In the genomic region with DNA sequence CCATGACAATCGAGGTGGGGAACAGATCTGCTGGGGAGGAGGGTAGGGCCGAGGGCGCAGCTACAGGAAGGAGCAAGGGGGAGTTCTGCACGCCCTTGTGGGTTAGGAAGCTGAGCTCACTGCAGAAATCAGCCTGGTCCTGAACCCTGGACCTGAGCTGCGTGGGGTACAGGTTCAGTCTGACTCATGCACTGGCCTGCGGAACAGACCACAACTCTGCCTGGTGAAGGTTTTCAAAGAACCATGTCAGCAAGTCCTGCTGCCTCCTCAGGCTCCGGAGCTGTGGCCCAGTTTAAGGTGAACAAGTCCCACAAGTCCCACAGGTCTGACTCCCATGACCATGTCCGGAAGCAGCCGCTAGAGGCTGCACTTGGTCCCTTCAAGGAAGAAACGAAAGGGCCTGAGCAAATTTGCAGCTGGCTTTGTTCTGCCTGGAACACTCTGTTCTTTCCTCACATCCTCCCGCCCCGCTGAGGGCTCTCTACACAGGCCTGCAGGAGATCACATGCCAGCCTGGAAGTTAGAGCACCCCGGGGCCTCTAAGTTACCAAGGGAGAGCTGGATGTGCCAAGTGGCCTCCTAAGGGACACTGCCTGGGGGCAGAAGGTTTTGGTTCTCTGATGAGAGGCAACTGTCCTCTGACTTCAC, we compare ENCODE assay signal across 8 cellular contexts. TPM values are rescaled to one million over a fixed set of nuclear protein-coding genes. Genes with fewer than 3 reads are reported as not detected.
A peak's percentile ranks its signal among the peaks of the same experiment; 100 is the strongest.
DNase-seq lines count a peak whose midpoint lies in the region; ATAC-seq and TF ChIP-seq lines count a peak whose summit lies in the region.

No MANE protein-coding gene starts in this region.

- no peaks in the 10 kb centered on the region for H3K27me3 ChIP-seq in layer of hippocampus (ENCODE audit: control insufficient read depth, insufficient read depth, low read length)

- H3K36me3 Mint-ChIP-seq in WTC11, result no peaks in the 10 kb centered on the region

- H3K27ac ChIP-seq in caudate nucleus (ENCODE audit: low read depth, low read length), result no peak overlapping the region
- peak overlapping the region; percentile 46 for H3K27ac ChIP-seq in layer of hippocampus (ENCODE audit: low read depth, low read length)

- DNase-seq in NCI-H2196 (lab: John Stamatoyannopoulos, UW; ENCODE audit: unreplicated experiment) (peak; percentile 39), NCI-H2196 treated with DMSO at 0.1 percent for 48 hours (lab: John Stamatoyannopoulos, UW; ENCODE audit: unreplicated experiment) (no peak), NCI-H187 treated with DMSO at 0.1 percent for 48 hours (lab: John Stamatoyannopoulos, UW) (peak; percentile 15), WTC11 (ENCODE audit: low spot score) (peak; percentile 82), caudate nucleus (lab: John Stamatoyannopoulos, UW) (peak in 37 of 61 donors; percentile 3 to 61 (median 17))
- DNase-seq in stimulated activated CD4-positive, alpha-beta T cell treated with anti-CD3 and anti-CD28 coated beads, Interleukin-4, amount 100 ng/mL, for 4 hours, result peak; percentile 34 to 60

- H3K27me3 Mint-ChIP-seq in WTC11 (ENCODE audit: low read depth), result peaks cover 14% of the 10 kb centered on the region

- no peak overlapping the region for H3K27ac Mint-ChIP-seq in WTC11

- 0 out of 2 replicates have a peak overlapping the region, but pooled peaks have one; percentile 10 for H3K4me3 Mint-ChIP-seq in WTC11

- POLR2A ChIA-PET in WTC11 (lab: Charles Lee), result interaction anchor here (1.1 kb wide), 1 partner anchor 49 kb away, joined by 3 read pairs; a partner anchor contains a TSS

- H3K4me1 Mint-ChIP-seq in WTC11, result peaks cover 32% of the 10 kb centered on the region

- 0 out of 2 replicates have a peak, but pooled peaks cover 4% of the 10 kb centered on the region for H3K9me3 Mint-ChIP-seq in WTC11

- no peak for TF ChIP-seq CTCF in WTC11 (IDR thresholded peaks at IDR 0.05)

- ATAC-seq in HG02870 (IDR thresholded peaks at IDR 0.05; ENCODE audit: unreplicated experiment) (peak; percentile 58), WTC11 (peak; percentile 96)

- CTCF ChIA-PET in WTC11 (lab: Charles Lee), result interaction anchor here (0.6 to 1.9 kb wide), 39 partner anchors 9 to 447 kb away, joined by 3 to 19 read pairs (median 3); a partner anchor contains a TSS

TF ChIP-seq in WTC11, 78 proteins besides CTCF, POLR2A, EP300 and RAD21:
- TF ChIP-seq ETV6 (CRISPR knock-in tag; IDR thresholded peaks at IDR 0.05), result no peak
- TF ChIP-seq, protein P1, sequence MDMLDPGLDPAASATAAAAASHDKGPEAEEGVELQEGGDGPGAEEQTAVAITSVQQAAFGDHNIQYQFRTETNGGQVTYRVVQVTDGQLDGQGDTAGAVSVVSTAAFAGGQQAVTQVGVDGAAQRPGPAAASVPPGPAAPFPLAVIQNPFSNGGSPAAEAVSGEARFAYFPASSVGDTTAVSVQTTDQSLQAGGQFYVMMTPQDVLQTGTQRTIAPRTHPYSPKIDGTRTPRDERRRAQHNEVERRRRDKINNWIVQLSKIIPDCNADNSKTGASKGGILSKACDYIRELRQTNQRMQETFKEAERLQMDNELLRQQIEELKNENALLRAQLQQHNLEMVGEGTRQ (CRISPR knock-in tag; IDR thresholded peaks at IDR 0.05), result peak; percentile 44
- TF ChIP-seq SOX15 (CRISPR knock-in tag; IDR thresholded peaks at IDR 0.05), result no peak
- TF ChIP-seq, protein P2, sequence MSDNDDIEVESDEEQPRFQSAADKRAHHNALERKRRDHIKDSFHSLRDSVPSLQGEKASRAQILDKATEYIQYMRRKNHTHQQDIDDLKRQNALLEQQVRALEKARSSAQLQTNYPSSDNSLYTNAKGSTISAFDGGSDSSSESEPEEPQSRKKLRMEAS (CRISPR knock-in tag; IDR thresholded peaks at IDR 0.05), result 0 out of 2 replicates have a peak, but pooled peaks have one; percentile 3
- peak; percentile 70; the same call in 1 of the 2 replicates for TF ChIP-seq ZNF423 (CRISPR knock-in tag; IDR thresholded peaks at IDR 0.05)
- TF ChIP-seq CBFB (CRISPR knock-in tag; IDR thresholded peaks at IDR 0.05; ENCODE audit: low read depth), result peak; percentile 60; the same call in 1 of the 2 replicates

RNA-seq across cellular contexts. Expression of a gene that starts 49.3 kb away (rescaled TPM):
- total RNA-seq in WTC11 (2021), result 48.3 to 50.3 TPM (median 48.9 TPM) in 3 replicates
